21 cellular contexts compared by ENCODE assay signal in genomic region chr13:90272356-90272755, GRCh38.
DNase-seq lines count a peak whose midpoint lies in the region; ATAC-seq, FAIRE-seq and TF ChIP-seq lines count a peak whose summit lies in the region.
"Had no signal": no experiment of that assay in that cellular context is flagged by ENCODE, and none has a peak within 500 bp of the region (broad histone marks: within the 10 kb centered on the region; RNA-seq: fewer than 3 reads in every experiment).

No MANE protein-coding gene starts in this region.

- no peak for FAIRE-seq in RCC 7860 (lab: Jason Lieb, UNC)

- no peak for TF ChIP-seq CTCF in choroid plexus epithelial cell (conservative IDR thresholded peaks at IDR 0.05; ENCODE audit: low read depth, low read length)

- no peak overlapping the region for H3K4me3 ChIP-seq in choroid plexus epithelial cell (ENCODE audit: low read depth, low read length)
- H3K4me3 ChIP-seq: ascending aorta, lower lobe of right lung, right lobe of liver had no signal

- DNase-seq in ELR (ENCODE audit: low read depth) = peak; percentile 43
- DNase-seq in RCC 7860 (ENCODE audit: low spot score) = peak; percentile 26
- peak; percentile 20 for DNase-seq in choroid plexus epithelial cell (ENCODE audit: low read depth)
- DNase-seq in kidney glomerular epithelial cell (lab: John Stamatoyannopoulos, UW) = peak; percentile 66
- no peak for DNase-seq in left lobe of liver (ENCODE audit: low spot score)
- no peak for DNase-seq in DMS53 treated with DMSO at 0.1 percent for 48 hours (lab: John Stamatoyannopoulos, UW; ENCODE audit: unreplicated experiment)
- DNase-seq in left colon = no peak
- DNase-seq: CD4-positive, CD25-positive, alpha-beta regulatory T cell; H9; KBM-7; lower lobe of right lung; NCI-H2029 treated with DMSO at 0.1 percent for 48 hours; NCI-H510A; nucleus accumbens; right lobe of liver; SIG-M5; stimulated activated naive CD4-positive, alpha-beta T cell; T-cell had no signal

- intact Hi-C loops in left colon (cut with DNase I, micrococcal nuclease) = no loop called here

- ATAC-seq in left lobe of liver (no peak), HG03469 (IDR thresholded peaks at IDR 0.05; ENCODE audit: unreplicated experiment) (no peak), left colon (no peak)
- ATAC-seq: esophagus mucosa, lower lobe of right lung, right lobe of liver, T-cell had no signal

Comparison
In these comparisons a context has a peak if more than half of its experiments do, and no peak if none do; other contexts are left out.
1. DNase-seq: peak in ELR (single experiment), RCC 7860 (single experiment), choroid plexus epithelial cell (single experiment) and kidney glomerular epithelial cell (single experiment); none in left lobe of liver (single experiment), DMS53 treated with DMSO at 0.1 percent for 48 hours (single experiment) and left colon (0 of 2).